Comparison of ENCODE assay signal across 8 cellular contexts in the genomic region with DNA sequence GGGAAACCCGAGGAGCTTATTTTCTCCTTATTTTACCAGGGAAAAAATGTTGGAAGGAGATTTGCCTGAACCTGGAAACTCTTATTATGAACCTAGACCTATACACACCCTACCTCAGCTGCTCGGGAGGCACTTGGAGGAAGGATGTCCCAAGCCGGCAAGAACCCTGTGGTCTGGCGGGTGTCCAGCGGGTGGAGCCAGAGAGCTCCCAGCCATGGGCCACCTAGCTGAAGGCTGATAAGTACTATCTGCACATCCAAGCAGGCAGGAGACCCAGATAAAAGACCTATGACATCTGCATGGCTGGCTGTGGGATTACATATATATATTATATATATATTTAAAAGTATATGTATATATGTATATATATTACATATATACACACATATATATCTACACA. TPM values are rescaled to one million over a fixed set of nuclear protein-coding genes. Genes with fewer than 3 reads are reported as not detected.
A peak's percentile ranks its signal among the peaks of the same experiment; 100 is the strongest.
DNase-seq lines count a peak whose midpoint lies in the region; ATAC-seq and TF ChIP-seq lines count a peak whose summit lies in the region.

No MANE protein-coding gene starts in this region.

- H3K4me3 ChIP-seq in lower leg skin (ENCODE audit: low read depth, poor library complexity, severe bottlenecking), result no peak overlapping the region

- H3K9me3 Mint-ChIP-seq in CD14-positive monocyte, result no peaks in the 10 kb centered on the region
- no peaks in the 10 kb centered on the region for H3K9me3 Mint-ChIP-seq in chondrocyte (ENCODE audit: low read depth)

- no peak overlapping the region for H3K4me3 Mint-ChIP-seq in CD14-positive monocyte
- no peak overlapping the region for H3K4me3 Mint-ChIP-seq in chondrocyte (ENCODE audit: unreplicated experiment)

- H3K27me3 Mint-ChIP-seq in CD14-positive monocyte (ENCODE audit: low read depth in 3 of 3) (peaks cover 0 to 2% (median 2%) of the 10 kb centered on the region in 3 donors), chondrocyte (ENCODE audit: low read depth) (peaks cover 10% of the 10 kb centered on the region)

- DNase-seq in CD14-positive monocyte (ENCODE audit: low spot score), result peak; percentile 77
- peak; percentile 71 for DNase-seq in GM19240 (ENCODE audit: insufficient read length, low spot score)
- DNase-seq in NCI-H460 (ENCODE audit: extremely low read depth, low read depth), result peak; percentile 47
- peak; percentile 53 to 73 for DNase-seq in activated CD4-positive, alpha-beta T cell treated with anti-CD3 and anti-CD28 coated beads for 24 hours (ENCODE audit: low read depth in 2 of 2)
- DNase-seq in chondrocyte (ENCODE audit: low spot score), result no peak
- DNase-seq in lower leg skin (ENCODE audit: low spot score in 2 of 2), result peak; percentile 31 to 93
- DNase-seq in stimulated activated CD8-positive, alpha-beta memory T cell treated with anti-CD3 and anti-CD28 coated beads, Interleukin-15, amount 100 ng/mL, for 4 hours (ENCODE audit: low read depth in 2 of 2), result peak; percentile 26 to 39

- WGBS in lower leg skin, 2 donors, result 1 to 5% methylated on average over 5 of the region's 5 CpGs

- TF ChIP-seq CTCF in CD14-positive monocyte (IDR thresholded peaks at IDR 0.05) (peak; percentile 94), chondrocyte (IDR thresholded peaks at IDR 0.05) (peak; percentile 90), lower leg skin (IDR thresholded peaks at IDR 0.05) (no peak)

- peak; percentile 98 for ATAC-seq in HG03354 (IDR thresholded peaks at IDR 0.05; ENCODE audit: poor library complexity, severe bottlenecking, unreplicated experiment)

- H3K36me3 Mint-ChIP-seq in CD14-positive monocyte (no peaks in the 10 kb centered on the region), chondrocyte (ENCODE audit: low read depth) (peaks cover 1% of the 10 kb centered on the region)

- H3K4me1 Mint-ChIP-seq in CD14-positive monocyte (peaks cover 2% of the 10 kb centered on the region), chondrocyte (ENCODE audit: low read depth) (peaks cover 13% of the 10 kb centered on the region)

- TF ChIP-seq POLR2A in lower leg skin (IDR thresholded peaks at IDR 0.05), result no peak

- intact Hi-C loops in CD14-positive monocyte (cut with micrococcal nuclease) (loop anchor here (2.0 to 5.0 kb wide), 2 partner anchors 114 kb away; no protein-coding TSS in a partner anchor), lower leg skin (cut with DNase I; ENCODE audit: low total_unique reads) (no loop called here)

- no peak overlapping the region for H3K27ac Mint-ChIP-seq in CD14-positive monocyte
- no peak overlapping the region for H3K27ac Mint-ChIP-seq in chondrocyte (ENCODE audit: unreplicated experiment)

RNA-seq across cellular contexts. Expression of gene SLC14A1, which starts 1.1 kb away (rescaled TPM):
- not detected for polyA plus RNA-seq in CD14-positive monocyte
- not detected in 2 replicates for total RNA-seq in NCI-H460 (2014; rRNA removed; shearing (Covaris generic))
- not detected in 2 replicates for polyA plus RNA-seq in NCI-H460 (2014; cell fraction: nucleus; rRNA removed)
- total RNA-seq in chondrocyte (0.25 TPM in 1 of 3 replicates, not detected in the others), lower leg skin (10 to 100 TPM in 1 of 4 donors, 1 to 10 TPM in 2, under 1 TPM in 1; 0.59 to 15.7 (median 4.6) TPM)

Comparison
In these comparisons a context has a peak if more than half of its experiments do, and no peak if none do; other contexts are left out.
1. CTCF ChIP-seq: peak in CD14-positive monocyte (single experiment) and chondrocyte (single experiment); none in lower leg skin (0 of 3).